In the genomic region with DNA sequence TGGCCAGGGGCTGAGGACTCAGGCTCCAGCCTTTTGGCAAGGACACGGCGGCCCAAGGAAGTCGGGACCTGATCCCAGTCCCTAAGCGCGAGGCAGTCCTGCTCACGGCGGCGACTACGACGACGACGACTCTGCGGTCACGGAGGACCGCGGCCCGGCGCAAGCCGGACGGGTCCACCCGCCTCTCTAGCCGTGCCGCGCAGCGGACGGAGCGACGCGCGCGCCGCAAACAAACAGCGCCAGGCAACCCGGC, we compare ENCODE assay signal across 9 cellular contexts. TPM values are rescaled to one million over a fixed set of nuclear protein-coding genes. Genes with fewer than 3 reads are reported as not detected.
A peak's percentile ranks its signal among the peaks of the same experiment; 100 is the strongest.
DNase-seq lines count a peak whose midpoint lies in the region; ATAC-seq, FAIRE-seq and TF ChIP-seq lines count a peak whose summit lies in the region.
"Had no signal": no experiment of that assay in that cellular context is flagged by ENCODE, and none has a peak within 500 bp of the region (broad histone marks: within the 10 kb centered on the region; RNA-seq: fewer than 3 reads in every experiment).

No MANE protein-coding gene starts in this region.

- H3K9ac ChIP-seq in endothelial cell of umbilical vein (replicated peaks; ENCODE audit: extremely low read depth, insufficient read depth, low read length): peak overlapping the region; percentile 27

- H3K27ac Mint-ChIP-seq in CD8-positive, alpha-beta T cell: no peak overlapping the region

- ATAC-seq in CD8-positive, alpha-beta T cell: peak; percentile 16
- ATAC-seq in Panc1 (no peak; the same call in 1 of the 2 replicates), HG02870 (IDR thresholded peaks at IDR 0.05; ENCODE audit: unreplicated experiment) (no peak)

- peak overlapping the region; percentile 74 for H3K4me3 Mint-ChIP-seq in CD8-positive, alpha-beta T cell

- no peak for TF ChIP-seq CTCF in CD8-positive, alpha-beta T cell (IDR thresholded peaks at IDR 0.05)
- TF ChIP-seq CTCF in Panc1 (IDR thresholded peaks at IDR 0.05) (no peak), endothelial cell of umbilical vein (IDR thresholded peaks at IDR 0.05; ENCODE audit: extremely low read depth in 1 of 2, insufficient read depth in 1 of 2, low read depth in 1 of 2, low read length in 2 of 2) (no peak)

- peaks cover 19% of the 10 kb centered on the region for H3K4me1 ChIP-seq in CD8-positive, alpha-beta T cell (ENCODE audit: insufficient read depth, low read length)
- H3K4me1 ChIP-seq in Panc1 (ENCODE audit: control insufficient read depth, insufficient read depth, low read length): peaks cover 40% of the 10 kb centered on the region
- H3K4me1 ChIP-seq in endothelial cell of umbilical vein (ENCODE audit: control insufficient read depth, extremely low read depth, insufficient read depth, low read length): peaks cover 16% of the 10 kb centered on the region
- H3K4me1 ChIP-seq in neuron (ENCODE audit: insufficient read depth, low read length): peaks cover 31% of the 10 kb centered on the region

- DNase-seq in CD8-positive, alpha-beta T cell: peak in 1 of 7 experiments; percentile 48
- DNase-seq in Panc1 (ENCODE audit: low read depth, low spot score) (no peak), endothelial cell of umbilical vein (ENCODE audit: low read depth, low spot score) (peak; percentile 39), NCI-H2107 (lab: John Stamatoyannopoulos, UW) (no peak), COLO668 (lab: John Stamatoyannopoulos, UW; ENCODE audit: unreplicated experiment) (no peak), NCI-H1930 (lab: John Stamatoyannopoulos, UW) (no peak)

- H3K9me3 Mint-ChIP-seq in CD8-positive, alpha-beta T cell: no peaks in the 10 kb centered on the region

- FAIRE-seq in endothelial cell of umbilical vein (lab: Jason Lieb, UNC): no peak

- peaks cover 14% of the 10 kb centered on the region for H3K27me3 ChIP-seq in CD8-positive, alpha-beta T cell (ENCODE audit: insufficient read depth, low read length)
- H3K27me3 ChIP-seq in Panc1 (ENCODE audit: control insufficient read depth, insufficient read depth, low read length) (no peaks in the 10 kb centered on the region), endothelial cell of umbilical vein (ENCODE audit: control insufficient read depth in 2 of 2, insufficient read depth in 2 of 2, low read length in 2 of 2) (peaks cover 3 to 5% of the 10 kb centered on the region in 2 experiments), neuron (ENCODE audit: insufficient read depth, low read length) (no peaks in the 10 kb centered on the region)

- CTCF ChIA-PET in CD8-positive, alpha-beta T cell (lab: Charles Lee): interaction anchor here (1.2 to 18.7 kb wide), 7 partner anchors 11 to 472 kb away, joined by 3 to 264 read pairs (median 5); no protein-coding TSS in a partner anchor
- CTCF ChIA-PET in Panc1 (lab: Charles Lee): no interaction called here
- CTCF ChIA-PET in endothelial cell of umbilical vein (lab: Charles Lee): interaction anchor here (1.3 to 2.5 kb wide), 8 partner anchors 20 to 466 kb away, joined by 3 to 18 read pairs (median 6); no protein-coding TSS in a partner anchor

- intact Hi-C loops in CD8-positive, alpha-beta T cell (cut with DNase I, micrococcal nuclease): loop anchor here in 1 of 2 experiments (2.0 to 10.0 kb wide), 2 partner anchors 123 to 467 kb away; no protein-coding TSS in a partner anchor
- intact Hi-C loops in Panc1 (cut with micrococcal nuclease; ENCODE audit: unreplicated experiment): loop anchor here (2.0 to 10.0 kb wide), 3 partner anchors 153 to 465 kb away; no protein-coding TSS in a partner anchor
- intact Hi-C loops in endothelial cell of umbilical vein (cut with micrococcal nuclease): loop anchor here (2.0 to 5.0 kb wide), 2 partner anchors 60 to 135 kb away; a partner anchor contains a TSS

- no peaks in the 10 kb centered on the region for H3K36me3 ChIP-seq in CD8-positive, alpha-beta T cell (ENCODE audit: insufficient read depth, low read length)
- H3K36me3 ChIP-seq in Panc1 (ENCODE audit: control insufficient read depth, insufficient read depth, low read length): no peaks in the 10 kb centered on the region
- H3K36me3 ChIP-seq in endothelial cell of umbilical vein (ENCODE audit: control insufficient read depth in 2 of 2, extremely low read depth in 1 of 2, insufficient read depth in 2 of 2, low read length in 2 of 2): no peaks in the 10 kb centered on the region
- H3K36me3 ChIP-seq in neuron (ENCODE audit: insufficient read depth, low read length): no peaks in the 10 kb centered on the region

- peak overlapping the region; percentile 31 for H3K4me3 ChIP-seq in CD8-positive, alpha-beta T cell (ENCODE audit: low read depth, low read length)
- H3K4me3 ChIP-seq in Panc1 (ENCODE audit: low read depth in 2 of 2, low read length in 2 of 2): peak overlapping the region; percentile 71 to 91
- H3K4me3 ChIP-seq in endothelial cell of umbilical vein (replicated peaks in 1 of 3; ENCODE audit: insufficient read depth in 1 of 3, low read depth in 1 of 3, low read length in 3 of 3): peak overlapping the region in 2 of 3 experiments; percentile 44 to 63
- H3K4me3 ChIP-seq in neuron (ENCODE audit: low read length): peak overlapping the region; percentile 57

- no peaks in the 10 kb centered on the region for H3K9me1 ChIP-seq in endothelial cell of umbilical vein (replicated peaks; ENCODE audit: control insufficient read depth, extremely low read depth, insufficient read depth, low read length)

- BruUV-seq in Panc1 (replicated peaks; lab: Mats Ljungman, UMichigan): no TSS peak
- no TSS peak for BruUV-seq in endothelial cell of umbilical vein (replicated peaks; lab: Mats Ljungman, UMichigan)

- no peaks in the 10 kb centered on the region for H3K9me3 ChIP-seq in CD8-positive, alpha-beta T cell (ENCODE audit: low read length)
- no peaks in the 10 kb centered on the region for H3K9me3 ChIP-seq in Panc1 (ENCODE audit: control insufficient read depth, insufficient read depth, low read depth, low read length)
- H3K9me3 ChIP-seq in endothelial cell of umbilical vein (replicated peaks; ENCODE audit: control insufficient read depth, insufficient read depth, low read length): no peaks in the 10 kb centered on the region
- H3K9me3 ChIP-seq in neuron (ENCODE audit: low read length): no peaks in the 10 kb centered on the region

- H3K79me2 ChIP-seq in endothelial cell of umbilical vein (ENCODE audit: control insufficient read depth, insufficient read depth, low read length): no peaks in the 10 kb centered on the region

- peaks cover 16% of the 10 kb centered on the region for H3K27me3 Mint-ChIP-seq in CD8-positive, alpha-beta T cell (ENCODE audit: low read depth)

- in situ Hi-C loops in Panc1 (cut with HindIII; ENCODE audit: low pct_unique_long_range_greater_than_20kb, low sequenced_read_pairs): no loop called here

- peaks cover 13% of the 10 kb centered on the region for H3K4me1 Mint-ChIP-seq in CD8-positive, alpha-beta T cell (ENCODE audit: low read depth)

- peak overlapping the region; percentile 59 for H3K4me2 ChIP-seq in endothelial cell of umbilical vein (ENCODE audit: insufficient read depth, low read length)

- H4K20me1 ChIP-seq in endothelial cell of umbilical vein (replicated peaks; ENCODE audit: control insufficient read depth, extremely low read depth, insufficient read depth, low read length): no peaks in the 10 kb centered on the region

- H3K27ac ChIP-seq in CD8-positive, alpha-beta T cell (ENCODE audit: low read depth, low read length): no peak overlapping the region
- H3K27ac ChIP-seq in Panc1 (ENCODE audit: low read length): peak overlapping the region; percentile 90
- no peak overlapping the region for H3K27ac ChIP-seq in endothelial cell of umbilical vein (ENCODE audit: insufficient read depth, low read depth, low read length)

- POLR2A ChIA-PET in CD8-positive, alpha-beta T cell (lab: Charles Lee): interaction anchor here (1.0 to 2.6 kb wide), 2 partner anchors 182 to 185 kb away, joined by 3 to 16 read pairs; no protein-coding TSS in a partner anchor
- POLR2A ChIA-PET in Panc1 (lab: Charles Lee): no interaction called here
- POLR2A ChIA-PET in endothelial cell of umbilical vein (lab: Charles Lee): no interaction called here

- no peaks in the 10 kb centered on the region for H3K36me3 Mint-ChIP-seq in CD8-positive, alpha-beta T cell

- H2AFZ ChIP-seq in endothelial cell of umbilical vein (ENCODE audit: low read depth, low read length) (peak overlapping the region; percentile 59), neuron (ENCODE audit: low read depth, low read length) (peak overlapping the region; percentile 62)

- TF ChIP-seq POLR2A in endothelial cell of umbilical vein (IDR thresholded peaks at IDR 0.05; ENCODE audit: low read depth, low read length): no peak

- dilution Hi-C loops in endothelial cell of umbilical vein (cut with MboI; ENCODE audit: extremely low pct_ligation_motif_present, low sequenced_read_pairs): no loop called here

TF ChIP-seq in endothelial cell of umbilical vein, 7 proteins besides CTCF, POLR2A, EP300 and RAD21 (continues in another document):
- TF ChIP-seq EZH2 (IDR thresholded peaks at IDR 0.05; ENCODE audit: borderline replicate concordance, low read depth, low read length, severe bottlenecking): no peak
- TF ChIP-seq, protein P1, sequence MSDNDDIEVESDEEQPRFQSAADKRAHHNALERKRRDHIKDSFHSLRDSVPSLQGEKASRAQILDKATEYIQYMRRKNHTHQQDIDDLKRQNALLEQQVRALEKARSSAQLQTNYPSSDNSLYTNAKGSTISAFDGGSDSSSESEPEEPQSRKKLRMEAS (IDR thresholded peaks at IDR 0.05; ENCODE audit: insufficient read depth, insufficient read length): no peak

RNA-seq across cellular contexts. Expression of a gene that starts 0.4 kb away (rescaled TPM):
- not detected for total RNA-seq in CD8-positive, alpha-beta T cell
- total RNA-seq in Panc1 (2021; ENCODE audit: unreplicated experiment) (26.5 TPM), endothelial cell of umbilical vein (4.1 and 5.4 TPM in 2 replicates)
- polyA plus RNA-seq in Panc1 (2012; ENCODE audit: insufficient read length): 46.9 TPM
- 5.9 and 6.2 TPM in 2 replicates for polyA plus RNA-seq in endothelial cell of umbilical vein
- 3.3 and 4.1 TPM in 2 replicates for polyA plus RNA-seq in endothelial cell of umbilical vein (2011; cell fraction: cytosol; rRNA removed)
- polyA plus RNA-seq in endothelial cell of umbilical vein (2011; cell fraction: nucleus; rRNA removed): 8.9 and 9.2 TPM in 2 replicates
- polyA plus RNA-seq in endothelial cell of umbilical vein (2012): 1.6 and 1.8 TPM in 2 replicates
- polyA minus RNA-seq in endothelial cell of umbilical vein: 7.6 and 9.6 TPM in 2 replicates
- 0.92 TPM for polyA minus RNA-seq in endothelial cell of umbilical vein (2011; cell fraction: cytosol; rRNA and poly(A)+ RNA removed)
- 4.3 and 4.8 TPM in 2 replicates for polyA minus RNA-seq in endothelial cell of umbilical vein (2011; cell fraction: nucleus; rRNA and poly(A)+ RNA removed)

RNA-seq across cellular contexts. Expression of a gene that starts 59.4 kb away (rescaled TPM):
- under 1 TPM in 1 of 2 experiments, not detected in 1; 0.14 TPM for total RNA-seq in CD8-positive, alpha-beta T cell
- total RNA-seq in Panc1 (2021; ENCODE audit: unreplicated experiment) (not detected), endothelial cell of umbilical vein (not detected in 2 replicates)
- not detected for polyA plus RNA-seq in Panc1 (2012; ENCODE audit: insufficient read length)
- polyA plus RNA-seq in endothelial cell of umbilical vein: not detected in 2 replicates
- polyA plus RNA-seq in endothelial cell of umbilical vein (2011; cell fraction: cytosol; rRNA removed): not detected in 2 replicates
- polyA plus RNA-seq in endothelial cell of umbilical vein (2011; cell fraction: nucleus; rRNA removed): not detected in 2 replicates
- polyA plus RNA-seq in endothelial cell of umbilical vein (2012): not detected in 2 replicates
- polyA minus RNA-seq in endothelial cell of umbilical vein: not detected in 2 replicates
- not detected for polyA minus RNA-seq in endothelial cell of umbilical vein (2011; cell fraction: cytosol; rRNA and poly(A)+ RNA removed)
- not detected in 2 replicates for polyA minus RNA-seq in endothelial cell of umbilical vein (2011; cell fraction: nucleus; rRNA and poly(A)+ RNA removed)
- total RNA-seq: dermis microvascular lymphatic vessel endothelial cell had no signal

Comparison
In these comparisons a context has a peak if more than half of its experiments do, and no peak if none do; other contexts are left out.
1. H3K4me3 ChIP-seq: peak in every context shown above with its lines; median percentile 81 in Panc1; 57 in neuron; 54 in endothelial cell of umbilical vein; 31 in CD8-positive, alpha-beta T cell.